17 cellular contexts compared by ENCODE assay signal in genomic region chr10:5041471-5042023, GRCh38. TPM values are rescaled to one million over a fixed set of nuclear protein-coding genes. Genes with fewer than 3 reads are reported as not detected.
A peak's percentile ranks its signal among the peaks of the same experiment; 100 is the strongest.
DNase-seq lines count a peak whose midpoint lies in the region; ATAC-seq and TF ChIP-seq lines count a peak whose summit lies in the region.
"Had no signal": no experiment of that assay in that cellular context is flagged by ENCODE, and none has a peak within 500 bp of the region (broad histone marks: within the 10 kb centered on the region; RNA-seq: fewer than 3 reads in every experiment).

No MANE protein-coding gene starts in this region.

- peak; percentile 16 for DNase-seq in NCI-H774 (lab: John Stamatoyannopoulos, UW)
- DNase-seq in ascending aorta (ENCODE audit: low spot score in 2 of 2) = no peak
- DNase-seq in suprapubic skin (ENCODE audit: low spot score in 2 of 2) = no peak
- no peak for DNase-seq in NCI-H69 (lab: John Stamatoyannopoulos, UW)
- DNase-seq in GOT3 (lab: John Stamatoyannopoulos, UW) = no peak
- DNase-seq: activated CD8-positive, alpha-beta memory T cell treated with anti-CD3 and anti-CD28 coated beads, Interleukin-2, amount 50 U/mL, for 4 hours; activated naive CD4-positive, alpha-beta T cell treated with Interleukin-2 at 50 U/mL for 16 hours; CD4-positive, CD25-positive, alpha-beta regulatory T cell; DND-41; endodermal cell; NCI-H345; stimulated activated naive CD8-positive, alpha-beta T cell treated with anti-CD3 and anti-CD28 coated beads, Interleukin-15, Interleukin-2, amounts not matched to agents 100 U/mL and 50 U/mL, for 24 hours had no signal

- H3K36me3 ChIP-seq in ascending aorta (no peaks in the 10 kb centered on the region), liver (ENCODE audit: control insufficient read depth in 4 of 4, insufficient read depth in 3 of 4, low read depth in 1 of 4, low read length in 3 of 4) (no peaks in the 10 kb centered on the region), suprapubic skin (no peaks in the 10 kb centered on the region)

- H3K27ac ChIP-seq in ascending aorta (peak overlapping the region; percentile 32 to 64), liver (ENCODE audit: low read depth in 1 of 2, low read length in 2 of 2) (peak overlapping the region; percentile 19 to 39), suprapubic skin (no peak overlapping the region)
- H3K27ac ChIP-seq: GM23248 had no signal

- no peaks in the 10 kb centered on the region for H3K27me3 ChIP-seq in ascending aorta
- H3K27me3 ChIP-seq in liver (ENCODE audit: control insufficient read depth in 4 of 4, insufficient read depth in 4 of 4, low read length in 3 of 4) = no peaks in the 10 kb centered on the region
- H3K27me3 ChIP-seq in suprapubic skin = no peaks in the 10 kb centered on the region

- H3K4me1 ChIP-seq in ascending aorta = peaks cover 0 to 3% of the 10 kb centered on the region in 2 donors
- H3K4me1 ChIP-seq in liver (ENCODE audit: control insufficient read depth in 4 of 4, insufficient read depth in 4 of 4, low read length in 3 of 4) = peaks cover 9 to 44% (median 32%) of the 10 kb centered on the region in 4 donors
- peaks cover 31% of the 10 kb centered on the region for H3K4me1 ChIP-seq in suprapubic skin

- ATAC-seq in GM21786 (IDR thresholded peaks at IDR 0.05; ENCODE audit: unreplicated experiment) = no peak
- ATAC-seq: Panc1; stimulated activated naive CD8-positive, alpha-beta T cell treated with anti-CD3 and anti-CD28 coated beads, Interleukin-15, Interleukin-2, amounts not matched to agents 100 U/mL and 50 U/mL, for 24 hours had no signal

- intact Hi-C loops in ascending aorta (cut with DNase I) = loop anchor here (2.0 kb wide), 1 partner anchor 29 kb away; no protein-coding TSS in a partner anchor

- H3K9me3 ChIP-seq in ascending aorta = no peaks in the 10 kb centered on the region
- H3K9me3 ChIP-seq in liver (ENCODE audit: control insufficient read depth in 4 of 4, low read length in 3 of 4) = no peaks in the 10 kb centered on the region
- H3K9me3 ChIP-seq in suprapubic skin = no peaks in the 10 kb centered on the region

- no peak for TF ChIP-seq RAD21 in liver (IDR thresholded peaks at IDR 0.05)

- WGBS in liver = 41% methylated on average over 9 of the region's 9 CpGs
- 53% methylated on average over 9 of the region's 9 CpGs for WGBS in suprapubic skin

- H3K4me3 ChIP-seq in ascending aorta (peak overlapping the region; percentile 31 to 56), liver (ENCODE audit: low read depth in 1 of 3, low read length in 3 of 3) (peak overlapping the region; percentile 16 to 51 (median 22)), suprapubic skin (peak overlapping the region; percentile 29)
- H3K4me3 ChIP-seq: GM23248 had no signal

- no peak for TF ChIP-seq CTCF in ascending aorta (IDR thresholded peaks at IDR 0.05)
- TF ChIP-seq CTCF in liver (IDR thresholded peaks at IDR 0.05; ENCODE audit: low read depth, low read length, missing input control) = no peak
- no peak for TF ChIP-seq CTCF in suprapubic skin (IDR thresholded peaks at IDR 0.05)

- peak overlapping the region in 1 of 2 donors; percentile 42 for H3K9ac ChIP-seq in liver (ENCODE audit: low read depth in 1 of 2, low read length in 2 of 2)
- H3K9ac ChIP-seq: GM23248 had no signal

- no peak for TF ChIP-seq EP300 in suprapubic skin (IDR thresholded peaks at IDR 0.05)

- TF ChIP-seq POLR2A in suprapubic skin (IDR thresholded peaks at IDR 0.05) = no peak

TF ChIP-seq in liver, 16 proteins besides CTCF, POLR2A, EP300 and RAD21:
- TF ChIP-seq GABPA (IDR thresholded peaks at IDR 0.05 in 1 of 2, conservative IDR thresholded peaks at IDR 0.05 in 1 of 2) (no peak), ATF3 (IDR thresholded peaks at IDR 0.05) (no peak), MAX (IDR thresholded peaks at IDR 0.05) (peak; percentile 8), HNF4A (conservative IDR thresholded peaks at IDR 0.05) (no peak), FOXA2 (IDR thresholded peaks at IDR 0.05) (peak; percentile 34), SP1 (IDR thresholded peaks at IDR 0.05) (no peak), EGR1 (IDR thresholded peaks at IDR 0.05; ENCODE audit: low read depth in 2 of 2) (no peak), NR2F2 (IDR thresholded peaks at IDR 0.05) (no peak), ZBTB33 (IDR thresholded peaks at IDR 0.05) (no peak), RXRA (IDR thresholded peaks at IDR 0.05) (no peak), HNF4G (IDR thresholded peaks at IDR 0.05) (no peak), YY1 (IDR thresholded peaks at IDR 0.05) (peak; percentile 78), TAF1 (conservative IDR thresholded peaks at IDR 0.05) (no peak), JUND (IDR thresholded peaks at IDR 0.05) (no peak), REST (IDR thresholded peaks at IDR 0.05) (no peak), FOXA1 (IDR thresholded peaks at IDR 0.05) (no peak)

RNA-seq across cellular contexts. Expression of gene AKR1C2, which starts 37.9 kb away (rescaled TPM):
- total RNA-seq in ascending aorta (16.6 TPM), liver (100 to 1,000 TPM in 1 of 2 donors, 10 to 100 TPM in 1; 63.8 to 129 TPM), suprapubic skin (10 to 100 TPM in 3 of 4 donors, 1 to 10 TPM in 1; 7.2 to 29.7 (median 23.4) TPM)
- polyA plus RNA-seq in liver = 100 to 1,000 TPM; 195 to 699 TPM
- total RNA-seq: CD4-positive, CD25-positive, alpha-beta regulatory T cell; T-helper 1 cell treated with Interleukin-12 subunit alpha and Interleukin-12 subunit beta and Interleukin-4 antibody, amounts not matched to agents 30 ng/mL and 1 ng/mL, for 36 hours had no signal
- polyA plus RNA-seq: CD4-positive, CD25-positive, alpha-beta regulatory T cell had no signal

RNA-seq across cellular contexts. Expression of gene AKR1C3, which starts 52.7 kb away (rescaled TPM):
- total RNA-seq in ascending aorta = 64.4 TPM
- 100 to 1,000 TPM in 1 of 2 donors, 10 to 100 TPM in 1; 65.8 to 205 TPM for total RNA-seq in liver
- 100 to 1,000 TPM; 142 to 292 TPM for polyA plus RNA-seq in liver
- 10 to 100 TPM; 13.4 to 43.0 (median 15.5) TPM for total RNA-seq in suprapubic skin
